8 cellular contexts compared by ENCODE assay signal in the genomic region with DNA sequence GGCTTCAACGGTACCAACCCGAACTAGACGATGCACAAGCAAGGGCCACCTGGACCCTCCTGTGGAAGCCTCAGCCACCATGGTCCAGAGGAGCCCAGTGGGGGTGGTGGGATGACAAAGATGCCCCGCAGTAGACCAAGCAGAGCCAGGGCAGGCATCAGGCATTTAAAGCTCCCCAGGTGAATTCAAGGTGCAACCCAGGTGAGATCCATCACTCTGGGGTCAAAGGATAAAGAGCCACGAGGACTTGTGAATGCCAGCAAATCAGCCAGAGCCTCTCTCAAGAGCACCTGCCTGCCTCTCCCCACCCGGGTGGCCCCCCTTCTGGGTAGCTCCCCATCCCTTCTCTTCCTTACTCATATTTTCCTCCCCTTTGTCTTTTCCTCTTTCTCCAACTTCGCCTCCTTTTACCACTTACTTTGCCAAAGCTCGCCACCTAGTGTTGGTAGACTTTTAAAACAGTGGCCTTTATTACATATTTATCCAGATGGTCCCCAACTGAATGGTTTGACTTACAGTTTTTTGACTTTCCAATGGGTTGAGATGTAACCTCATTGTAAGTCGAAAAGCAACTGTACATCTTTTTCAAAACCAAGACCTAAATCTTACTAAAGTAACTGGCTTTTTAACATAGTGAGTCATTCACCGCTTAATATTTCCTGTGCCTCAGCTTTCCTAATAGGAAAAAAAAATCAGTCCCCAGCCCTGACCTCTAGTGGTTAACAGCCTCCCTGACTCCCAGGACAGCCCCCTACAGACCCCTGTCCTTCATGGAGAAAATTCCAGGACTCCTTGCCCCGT. TPM values are rescaled to one million over a fixed set of nuclear protein-coding genes. Genes with fewer than 3 reads are reported as not detected.
DNase-seq lines count a peak whose midpoint lies in the region; ATAC-seq and TF ChIP-seq lines count a peak whose summit lies in the region.

No MANE protein-coding gene starts in this region.

- H3K9me3 ChIP-seq in lung (ENCODE audit: control insufficient read depth in 2 of 2, insufficient read depth in 1 of 2, low read length in 1 of 2): no peaks in the 10 kb centered on the region

- H3K4me3 ChIP-seq in HFF-Myc (replicated peaks; ENCODE audit: low read depth, low read length) (no peak overlapping the region), dorsolateral prefrontal cortex (no peak overlapping the region), lung (no peak overlapping the region)

- WGBS in lung, 2 donors: 52 to 55% methylated on average over 11 of the region's 11 CpGs

- ATAC-seq in lung (ENCODE audit: insufficient read depth, low FRiP score): no peak

- no peaks in the 10 kb centered on the region for H3K4me1 ChIP-seq in lung (ENCODE audit: control insufficient read depth in 2 of 2, insufficient read depth in 2 of 2, low read length in 2 of 2)

- H3K27ac ChIP-seq in dorsolateral prefrontal cortex (no peak overlapping the region), lung (ENCODE audit: low read depth in 1 of 2, low read length in 1 of 2) (no peak overlapping the region)

- DNase-seq in DMS153 (lab: John Stamatoyannopoulos, UW) (peak; percentile 43), DMS153 treated with DMSO at 0.1 percent for 48 hours (lab: John Stamatoyannopoulos, UW; ENCODE audit: unreplicated experiment) (no peak), HFF-Myc (ENCODE audit: extremely low read depth, low read depth) (peak; percentile 25), RPMI8226 (peak; percentile 55), dorsolateral prefrontal cortex (peak in 4 of 10 donors; percentile 5 to 38 (median 14)), lung (ENCODE audit: low spot score) (peak; percentile 30), NCI-H187 treated with DMSO at 0.1 percent for 48 hours (lab: John Stamatoyannopoulos, UW) (no peak), NCI-H446 treated with DMSO at 0.1 percent for 48 hours (lab: John Stamatoyannopoulos, UW) (no peak)

- H3K27me3 ChIP-seq in dorsolateral prefrontal cortex (no peaks in the 10 kb centered on the region), lung (ENCODE audit: control insufficient read depth, insufficient read depth) (no peaks in the 10 kb centered on the region)

- H3K36me3 ChIP-seq in lung (ENCODE audit: control insufficient read depth in 2 of 2, insufficient read depth in 2 of 2, low read length in 2 of 2): no peaks in the 10 kb centered on the region

- intact Hi-C loops in dorsolateral prefrontal cortex (cut with DNase I): loop anchor here (2.0 kb wide), 2 partner anchors 71 to 147 kb away; no protein-coding TSS in a partner anchor

- TF ChIP-seq CTCF in HFF-Myc (IDR thresholded peaks at IDR 0.05; ENCODE audit: low read depth, low read length, missing control alignments) (peak; percentile 63), dorsolateral prefrontal cortex (IDR thresholded peaks at IDR 0.05 in 54 of 56, conservative IDR thresholded peaks at IDR 0.05 in 2 of 56; ENCODE audit: low read depth in 1 of 56, partially characterized antibody in 56 of 56) (peak; percentile 45 to 79 (median 67)), lung (IDR thresholded peaks at IDR 0.05; ENCODE audit: control extremely low read depth, extremely low read depth) (peak; percentile 44)

RNA-seq across cellular contexts. Expression of a gene that starts 18.8 kb away (rescaled TPM):
- total RNA-seq in dorsolateral prefrontal cortex (under 1 TPM in 2 of 120 experiments, not detected in 118; 0.10 to 0.31 TPM), lung (100 to 1,000 TPM in 1 of 2 donors, 10 to 100 TPM in 1; 10.9 to 116 TPM)
- 10 to 100 TPM; 18.9 to 64.7 TPM for polyA plus RNA-seq in lung

RNA-seq across cellular contexts. Expression of a gene that starts 43.3 kb away (rescaled TPM):
- total RNA-seq in dorsolateral prefrontal cortex (1 to 10 TPM in 3 of 120 experiments, under 1 TPM in 97, not detected in 20; 0.07 to 1.4 (median 0.32) TPM), lung (under 1 TPM in 1 of 2 donors, not detected in 1; 0.15 TPM)
- under 1 TPM; 0.12 to 0.31 TPM for polyA plus RNA-seq in lung

Comparison
In these comparisons a context has a peak if more than half of its experiments do, and no peak if none do; other contexts are left out.
1. DNase-seq: peak in DMS153 (single experiment), HFF-Myc (single experiment), RPMI8226 (single experiment) and lung (single experiment); none in DMS153 treated with DMSO at 0.1 percent for 48 hours (single experiment), NCI-H187 treated with DMSO at 0.1 percent for 48 hours (single experiment) and NCI-H446 treated with DMSO at 0.1 percent for 48 hours (single experiment).
2. RNA of a gene that starts 18.8 kb away (total RNA-seq): 10.9 to 116 TPM in lung; 0.10 to 0.31 TPM in dorsolateral prefrontal cortex; every median in the first group is over 4 times any median in the second.
3. Peak in every context shown above with its lines, with median percentiles within 50 percentile points of each other: CTCF ChIP-seq.